ENCODE assay signal across 1 cellular context in genomic region chr1:77514871-77515776, GRCh38.
TF ChIP-seq lines count a peak whose summit lies in the region.

No MANE protein-coding gene starts in this region.

TF ChIP-seq in H1, 55 proteins besides CTCF, POLR2A, EP300 and RAD21 (continued from another document):
- TF ChIP-seq ATF3 (IDR thresholded peaks at IDR 0.05; ENCODE audit: insufficient read depth, low read depth, low read length): no peak
- TF ChIP-seq TAF7 (optimal IDR thresholded peaks at IDR 0.05; ENCODE audit: borderline replicate concordance, low read depth, low read length): no peak
- no peak for TF ChIP-seq CREB1 (IDR thresholded peaks at IDR 0.05)
- TF ChIP-seq SIN3A (conservative IDR thresholded peaks at IDR 0.05 in 1 of 2, IDR thresholded peaks at IDR 0.05 in 1 of 2; ENCODE audit: low read depth in 1 of 2, low read length in 2 of 2): no peak
- no peak for TF ChIP-seq ASH2L (IDR thresholded peaks at IDR 0.05; ENCODE audit: low read length)
- TF ChIP-seq E2F6 (IDR thresholded peaks at IDR 0.05): peak; percentile 48; the same call in 1 of the 2 replicates
- TF ChIP-seq CHD7 (IDR thresholded peaks at IDR 0.05; ENCODE audit: insufficient replicate concordance, low read length): no peak
- no peak for TF ChIP-seq RBBP5 (IDR thresholded peaks at IDR 0.05; ENCODE audit: borderline replicate concordance, low read depth, low read length)
- no peak for TF ChIP-seq CBX5 (IDR thresholded peaks at IDR 0.05; ENCODE audit: low read depth, low read length)
- TF ChIP-seq GTF2F1 (IDR thresholded peaks at IDR 0.05; ENCODE audit: borderline replicate concordance, low read depth, low read length): no peak
- no peak for TF ChIP-seq TCF12 (IDR thresholded peaks at IDR 0.05; ENCODE audit: low read depth, low read length)
- no peak for TF ChIP-seq HDAC2 (IDR thresholded peaks at IDR 0.05; ENCODE audit: borderline replicate concordance in 1 of 2, low read depth in 2 of 2, low read length in 2 of 2)
- 0 out of 2 replicates have a peak, but pooled peaks have one; percentile 38 for TF ChIP-seq TBP (IDR thresholded peaks at IDR 0.05; ENCODE audit: low read depth, low read length)
- TF ChIP-seq MAFK (IDR thresholded peaks at IDR 0.05; ENCODE audit: low read depth, low read length): no peak
- no peak for TF ChIP-seq NANOG (IDR thresholded peaks at IDR 0.05; ENCODE audit: insufficient read depth, low read depth, low read length, poor library complexity, severe bottlenecking)
- TF ChIP-seq KDM4A (IDR thresholded peaks at IDR 0.05; ENCODE audit: low read depth, low read length, severe bottlenecking): no peak
- no peak for TF ChIP-seq ATF2 (IDR thresholded peaks at IDR 0.05; ENCODE audit: low read length)
- TF ChIP-seq SRF (IDR thresholded peaks at IDR 0.05; ENCODE audit: low read depth, low read length): no peak
- TF ChIP-seq USF2 (IDR thresholded peaks at IDR 0.05; ENCODE audit: low read length): no peak
- TF ChIP-seq BCL11A (IDR thresholded peaks at IDR 0.05; ENCODE audit: low read depth in 2 of 2, low read length in 2 of 2): no peak
- TF ChIP-seq SAP30 (IDR thresholded peaks at IDR 0.05; ENCODE audit: insufficient read depth, insufficient replicate concordance, low read length): no peak
- no peak for TF ChIP-seq SIX5 (IDR thresholded peaks at IDR 0.05; ENCODE audit: low read depth, low read length)
- TF ChIP-seq RXRA (IDR thresholded peaks at IDR 0.05; ENCODE audit: insufficient read depth, low read depth, low read length): no peak
- TF ChIP-seq GABPA (IDR thresholded peaks at IDR 0.05; ENCODE audit: borderline replicate concordance, insufficient read depth, low read length): no peak
- no peak for TF ChIP-seq POU5F1 (IDR thresholded peaks at IDR 0.05; ENCODE audit: low read depth, low read length)
- no peak for TF ChIP-seq SUZ12 (IDR thresholded peaks at IDR 0.05; ENCODE audit: low read length)
- no peak for TF ChIP-seq CBX8 (IDR thresholded peaks at IDR 0.05; ENCODE audit: borderline replicate concordance, low read depth, low read length)
- no peak for TF ChIP-seq EGR1 (IDR thresholded peaks at IDR 0.05; ENCODE audit: borderline replicate concordance, low read depth, low read length)
- TF ChIP-seq RNF2 (IDR thresholded peaks at IDR 0.05; ENCODE audit: borderline replicate concordance, low read depth, low read length, missing control alignments, poor library complexity, severe bottlenecking): no peak
- no peak for TF ChIP-seq ZNF274 (IDR thresholded peaks at IDR 0.05; ENCODE audit: borderline replicate concordance, extremely low read depth, low read length)
- TF ChIP-seq KDM1A (IDR thresholded peaks at IDR 0.05; ENCODE audit: borderline replicate concordance, low read length): 0 out of 2 replicates have a peak, but pooled peaks have one; percentile 12
- no peak for TF ChIP-seq SIRT6 (IDR thresholded peaks at IDR 0.05; ENCODE audit: low read length)
- TF ChIP-seq JUND (IDR thresholded peaks at IDR 0.05; ENCODE audit: low read length): no peak
- TF ChIP-seq EZH2 (IDR thresholded peaks at IDR 0.05; ENCODE audit: low read depth, low read length, severe bottlenecking): no peak
